In genomic region chr5:78405820-78406750, GRCh38 we compare ENCODE assay signal across 11 cellular contexts. TPM values are rescaled to one million over a fixed set of nuclear protein-coding genes. Genes with fewer than 3 reads are reported as not detected.
A peak's percentile ranks its signal among the peaks of the same experiment; 100 is the strongest.
DNase-seq lines count a peak whose midpoint lies in the region; ATAC-seq, FAIRE-seq and TF ChIP-seq lines count a peak whose summit lies in the region.
"Had no signal": no experiment of that assay in that cellular context is flagged by ENCODE, and none has a peak within 500 bp of the region (broad histone marks: within the 10 kb centered on the region; RNA-seq: fewer than 3 reads in every experiment).

No MANE protein-coding gene starts in this region.

- no peak for TF ChIP-seq CTCF in fibroblast of villous mesenchyme (IDR thresholded peaks at IDR 0.05; ENCODE audit: insufficient read depth, low read depth, low read length)

- no peaks in the 10 kb centered on the region for H3K4me1 ChIP-seq in effector memory CD4-positive, alpha-beta T cell (ENCODE audit: control insufficient read depth, insufficient read depth, low read length, poor library complexity, severe bottlenecking)

- no peaks in the 10 kb centered on the region for H3K36me3 ChIP-seq in effector memory CD4-positive, alpha-beta T cell (ENCODE audit: control insufficient read depth, insufficient read depth, low read length)
- H3K36me3 ChIP-seq: cardiac muscle cell had no signal

- no peak overlapping the region for H3K4me3 ChIP-seq in fibroblast of villous mesenchyme (ENCODE audit: low read depth, low read length)
- no peak overlapping the region for H3K4me3 ChIP-seq in effector memory CD4-positive, alpha-beta T cell (ENCODE audit: insufficient read depth, low read depth, low read length, poor library complexity, severe bottlenecking)
- H3K4me3 ChIP-seq: cardiac muscle cell had no signal

- ATAC-seq in GM18868 (IDR thresholded peaks at IDR 0.05; ENCODE audit: unreplicated experiment) (peak; percentile 60), GM21360 (IDR thresholded peaks at IDR 0.05; ENCODE audit: unreplicated experiment) (no peak)
- ATAC-seq: left cardiac atrium had no signal

- DNase-seq in ACHN (peak; percentile 59), RCC 7860 (ENCODE audit: low spot score) (peak; percentile 56), fibroblast of villous mesenchyme (ENCODE audit: low read depth) (peak; percentile 24), KBM-7 (no peak)
- DNase-seq in effector memory CD4-positive, alpha-beta T cell = no peak
- DNase-seq in activated CD8-positive, alpha-beta memory T cell treated with anti-CD3 and anti-CD28 coated beads for 24 hours = no peak
- DNase-seq: left cardiac atrium had no signal

- in situ Hi-C loops in ACHN (cut with HindIII; ENCODE audit: low pct_ligation_motif_present, low pct_unique_long_range_greater_than_20kb, low sequenced_read_pairs) (no loop called here), KBM-7 (cut with MboI; ENCODE audit: low pct_unique_long_range_greater_than_20kb, low sequenced_read_pairs) (no loop called here)

- FAIRE-seq in RCC 7860 (lab: Jason Lieb, UNC) = peak; percentile 81

- no peaks in the 10 kb centered on the region for H3K27me3 ChIP-seq in effector memory CD4-positive, alpha-beta T cell (replicated peaks; ENCODE audit: control insufficient read depth, insufficient read depth, low read length, poor library complexity, severe bottlenecking)
- H3K27me3 ChIP-seq: cardiac muscle cell had no signal

- H3K27ac ChIP-seq in effector memory CD4-positive, alpha-beta T cell (ENCODE audit: insufficient read depth, low read length, poor library complexity, severe bottlenecking) = no peak overlapping the region
- H3K27ac ChIP-seq: cardiac muscle cell, VCaP had no signal

- no peaks in the 10 kb centered on the region for H3K9me3 ChIP-seq in effector memory CD4-positive, alpha-beta T cell (ENCODE audit: control insufficient read depth, low read length)

RNA-seq across cellular contexts. Expression of gene SCAMP1, which starts 45.7 kb away (rescaled TPM):
- 38.0 and 61.7 TPM in 2 replicates for total RNA-seq in fibroblast of villous mesenchyme

Comparison
In these comparisons a context has a peak if more than half of its experiments do, and no peak if none do; other contexts are left out.
1. DNase-seq: peak in ACHN (single experiment), RCC 7860 (single experiment) and fibroblast of villous mesenchyme (single experiment); none in effector memory CD4-positive, alpha-beta T cell (0 of 3), activated CD8-positive, alpha-beta memory T cell treated with anti-CD3 and anti-CD28 coated beads for 24 hours (single experiment) and KBM-7 (single experiment).